In the genomic region with DNA sequence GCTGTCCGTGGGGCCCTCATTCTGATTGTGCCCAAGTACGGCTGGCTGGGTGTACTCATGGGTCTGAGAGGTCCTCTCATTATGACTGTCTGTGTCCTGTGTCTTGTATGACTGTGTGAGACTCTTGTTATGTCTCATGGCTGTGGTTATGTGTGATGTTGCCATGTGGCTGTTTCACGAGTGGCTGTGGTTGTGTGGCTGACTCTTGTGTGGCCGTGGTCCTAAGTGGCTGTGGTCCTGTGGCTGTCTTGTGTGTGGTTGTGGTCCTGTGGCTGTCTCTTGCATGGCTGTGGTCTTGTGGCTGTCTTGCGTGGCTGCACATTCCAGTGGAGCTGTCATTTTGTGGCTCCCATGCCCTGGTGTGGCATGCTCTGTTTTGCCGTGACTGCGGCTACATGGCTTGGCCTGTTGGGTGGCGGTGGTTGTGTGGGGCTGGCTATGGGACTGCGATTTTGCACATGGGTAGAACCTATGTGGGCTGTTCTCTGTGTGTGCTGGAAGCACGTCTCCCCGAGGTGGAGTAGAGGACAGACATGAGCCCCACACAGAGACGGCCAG, we compare ENCODE assay signal across 8 cellular contexts. TPM values are rescaled to one million over a fixed set of nuclear protein-coding genes. Genes with fewer than 3 reads are reported as not detected.
DNase-seq lines count a peak whose midpoint lies in the region; ATAC-seq and TF ChIP-seq lines count a peak whose summit lies in the region.

No MANE protein-coding gene starts in this region.

- TF ChIP-seq CTCF in HL-60 (IDR thresholded peaks at IDR 0.05; ENCODE audit: insufficient read depth, low read length) (no peak), esophagus muscularis mucosa (IDR thresholded peaks at IDR 0.05) (no peak)

- peaks cover 66 to 96% (median 92%) of the 10 kb centered on the region in 4 donors for H3K4me1 ChIP-seq in esophagus muscularis mucosa

- no peaks in the 10 kb centered on the region for H3K27me3 ChIP-seq in HL-60 (ENCODE audit: insufficient read depth, poor library complexity, severe bottlenecking)
- H3K27me3 ChIP-seq in esophagus muscularis mucosa = peaks cover 0 to 8% (median 0%) of the 10 kb centered on the region in 4 donors

- peaks cover 0 to 14% (median 8%) of the 10 kb centered on the region in 4 donors for H3K36me3 ChIP-seq in esophagus muscularis mucosa

- TF ChIP-seq EP300 in esophagus muscularis mucosa (IDR thresholded peaks at IDR 0.05) = no peak

- no peak for TF ChIP-seq POLR2A in esophagus muscularis mucosa (IDR thresholded peaks at IDR 0.05; ENCODE audit: low read depth)

- peak overlapping the region; percentile 96 for H3K4me3 ChIP-seq in HL-60 (replicated peaks; ENCODE audit: insufficient read depth, low read length)
- H3K4me3 ChIP-seq in esophagus muscularis mucosa = peak overlapping the region; percentile 49 to 59 (median 52)

- H3K27ac ChIP-seq in HL-60 (replicated peaks) (peak overlapping the region; percentile 99), esophagus muscularis mucosa (replicated peaks in 1 of 4) (peak overlapping the region; percentile 77 to 90 (median 85))

- WGBS in esophagus muscularis mucosa = 50% methylated on average over 6 of the region's 12 CpGs

- DNase-seq in HL-60 (ENCODE audit: low read depth in 1 of 2, low spot score in 1 of 2) (peak in 1 of 2 experiments; percentile 78), esophagus muscularis mucosa (ENCODE audit: extremely low spot score) (no peak), NCI-H345 (lab: John Stamatoyannopoulos, UW) (no peak), DMS114 treated with DMSO at 0.1 percent for 48 hours (lab: John Stamatoyannopoulos, UW; ENCODE audit: unreplicated experiment) (no peak)
- peak; percentile 59 for DNase-seq in activated CD4-positive, alpha-beta T cell treated with anti-CD3 and anti-CD28 coated beads, Interleukin-2, amount 50 U/mL, for 1 hour
- peak; percentile 25 to 36 for DNase-seq in stimulated activated CD8-positive, alpha-beta memory T cell treated with anti-CD3 and anti-CD28 coated beads, Interleukin-7, amount 100 ng/mL, for 1 hour (ENCODE audit: low read depth in 2 of 2)

- no peak for ATAC-seq in GM21529 (IDR thresholded peaks at IDR 0.05; ENCODE audit: unreplicated experiment)
- ATAC-seq in HG02885 (IDR thresholded peaks at IDR 0.05; ENCODE audit: poor library complexity, unreplicated experiment) = no peak

- no peaks in the 10 kb centered on the region for H3K9me3 ChIP-seq in esophagus muscularis mucosa

- intact Hi-C loops in esophagus muscularis mucosa (cut with DNase I) = no loop called here

RNA-seq across cellular contexts. Expression of a gene that starts 2.5 kb away (rescaled TPM):
- total RNA-seq in esophagus muscularis mucosa = 10 to 100 TPM; 11.9 to 20.2 (median 17.0) TPM

RNA-seq across cellular contexts. Expression of a gene that starts 16.4 kb away (rescaled TPM):
- 10 to 100 TPM; 21.4 to 27.6 (median 26.9) TPM for total RNA-seq in esophagus muscularis mucosa

RNA-seq across cellular contexts. Expression of a gene that starts 18.0 kb away (rescaled TPM):
- 10 to 100 TPM; 24.5 to 61.6 (median 29.6) TPM for total RNA-seq in esophagus muscularis mucosa

RNA-seq across cellular contexts. Expression of a gene that starts 50.1 kb away (rescaled TPM):
- total RNA-seq in esophagus muscularis mucosa = 10 to 100 TPM; 50.2 to 62.6 (median 56.6) TPM

RNA-seq across cellular contexts. Expression of a gene that starts 50.1 kb away (rescaled TPM):
- 100 to 1,000 TPM in 1 of 4 donors, 10 to 100 TPM in 3; 29.1 to 144 (median 62.3) TPM for total RNA-seq in esophagus muscularis mucosa

Comparison
In these comparisons a context has a peak if more than half of its experiments do, and no peak if none do; other contexts are left out.
1. DNase-seq: peak in activated CD4-positive, alpha-beta T cell treated with anti-CD3 and anti-CD28 coated beads, Interleukin-2, amount 50 U/mL, for 1 hour (single experiment) and stimulated activated CD8-positive, alpha-beta memory T cell treated with anti-CD3 and anti-CD28 coated beads, Interleukin-7, amount 100 ng/mL, for 1 hour (2 of 2); none in esophagus muscularis mucosa (single experiment), NCI-H345 (single experiment) and DMS114 treated with DMSO at 0.1 percent for 48 hours (single experiment).